In the genomic region with DNA sequence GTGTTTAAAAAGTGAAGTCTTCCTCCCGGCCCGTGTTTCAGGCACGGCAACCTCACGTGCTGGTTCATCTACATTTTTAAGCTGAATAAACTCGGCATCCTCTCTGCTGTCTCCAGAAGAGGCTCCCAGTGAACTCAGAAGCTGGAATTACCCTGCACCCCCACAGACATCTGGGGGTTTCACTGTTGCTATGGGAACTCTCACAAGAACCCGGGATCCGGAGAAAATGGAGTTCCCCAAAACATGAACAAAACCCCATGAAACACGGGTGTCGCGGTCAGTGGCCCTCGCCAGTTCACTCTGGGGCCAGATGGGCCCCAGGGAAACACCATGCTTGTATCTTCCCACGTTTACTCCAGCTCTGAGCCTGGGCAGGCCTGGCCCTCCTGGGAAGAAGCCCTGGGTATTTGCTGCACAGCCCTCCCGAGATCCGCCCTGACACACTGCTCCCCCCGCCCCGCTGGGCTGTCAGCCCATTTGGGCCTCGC, we compare ENCODE assay signal across 21 cellular contexts.
DNase-seq lines count a peak whose midpoint lies in the region; ATAC-seq and TF ChIP-seq lines count a peak whose summit lies in the region.
"Had no signal": no experiment of that assay in that cellular context is flagged by ENCODE, and none has a peak within 500 bp of the region (broad histone marks: within the 10 kb centered on the region; RNA-seq: fewer than 3 reads in every experiment).

No MANE protein-coding gene starts in this region.

- no peaks in the 10 kb centered on the region for H3K9me3 ChIP-seq in BLaER1 treated with 17β-estradiol and CSF1 and Interleukin-3, amounts not matched to agents 10 nM and 100 nM (replicated peaks in 1 of 11)
- H3K9me3 ChIP-seq in neuronal stem cell (replicated peaks in 1 of 2; ENCODE audit: control insufficient read depth in 2 of 2, insufficient read depth in 1 of 2, low read depth in 1 of 2, low read length in 2 of 2), result no peaks in the 10 kb centered on the region

- DNase-seq in GM13977 (ENCODE audit: low spot score) (peak; percentile 79), neuronal stem cell (ENCODE audit: low spot score) (no peak), NCI-H1105 (lab: John Stamatoyannopoulos, UW) (no peak), LoVo (ENCODE audit: low spot score) (no peak), Kasumi-1 (lab: John Stamatoyannopoulos, UW) (no peak)
- DNase-seq: CD4-positive, CD25-positive, alpha-beta regulatory T cell; DMS79; GOT3; KG1; NCI-H1694; NCI-H2081; NCI-H446; NCI-H526 treated with DMSO at 0.1 percent for 48 hours; PC-9; SHP77 treated with DMSO at 0.1 percent for 48 hours; SW 1271; T-helper 17 cell had no signal

- H3K14ac ChIP-seq in neuronal stem cell (ENCODE audit: low read length), result no peak overlapping the region

- H2BK15ac ChIP-seq in neuronal stem cell (ENCODE audit: low read length), result no peak overlapping the region

- no peaks in the 10 kb centered on the region for H3K79me1 ChIP-seq in neuronal stem cell (ENCODE audit: low read depth, low read length)

- peak overlapping the region; percentile 61 for H2BK5ac ChIP-seq in neuronal stem cell (ENCODE audit: low read length)

- peak overlapping the region; percentile 72 for H3K18ac ChIP-seq in neuronal stem cell (ENCODE audit: low read length)

- H2AFZ ChIP-seq in neuronal stem cell (ENCODE audit: low read length), result no peak overlapping the region
- H2AFZ ChIP-seq: PC-9 had no signal

- no peak overlapping the region for H2BK120ac ChIP-seq in neuronal stem cell (ENCODE audit: low read depth, low read length)

- H3K4me3 ChIP-seq in BLaER1 treated with 17β-estradiol and CSF1 and Interleukin-3, amounts not matched to agents 10 nM and 100 nM, result no peak overlapping the region
- H3K4me3 ChIP-seq in neuronal stem cell (ENCODE audit: low read length in 2 of 2), result no peak overlapping the region
- H3K4me3 ChIP-seq: PC-9, SK-N-MC had no signal

- H3K4me2 ChIP-seq in BLaER1 treated with 17β-estradiol and CSF1 and Interleukin-3, amounts not matched to agents 10 nM and 100 nM, result peak overlapping the region; percentile 26 to 77 (median 57); a peak in 19 of 22 replicates
- no peak overlapping the region for H3K4me2 ChIP-seq in neuronal stem cell (ENCODE audit: insufficient read depth, low read length, poor library complexity, severe bottlenecking)
- H3K4me2 ChIP-seq: PC-9 had no signal

- no peak overlapping the region for H4K91ac ChIP-seq in neuronal stem cell (ENCODE audit: low read depth, low read length, poor library complexity)

- H3K9ac ChIP-seq in BLaER1 treated with 17β-estradiol and CSF1 and Interleukin-3, amounts not matched to agents 10 nM and 100 nM, result no peak overlapping the region
- H3K9ac ChIP-seq in neuronal stem cell (ENCODE audit: low read depth, low read length, poor library complexity), result no peak overlapping the region

- H3K4me1 ChIP-seq in BLaER1 treated with 17β-estradiol and CSF1 and Interleukin-3, amounts not matched to agents 10 nM and 100 nM, result peaks cover 0 to 30% (median 25%) of the 10 kb centered on the region in 10 experiments; a peak in 16 of 20 replicates
- peaks cover 0 to 11% of the 10 kb centered on the region in 2 donors for H3K4me1 ChIP-seq in neuronal stem cell (ENCODE audit: control insufficient read depth in 2 of 2, insufficient read depth in 1 of 2, low read depth in 1 of 2, low read length in 2 of 2)

- H2BK12ac ChIP-seq in neuronal stem cell (ENCODE audit: low read length), result no peak overlapping the region

- peak; percentile 25 for ATAC-seq in HG02798 (IDR thresholded peaks at IDR 0.05; ENCODE audit: poor library complexity, unreplicated experiment)
- ATAC-seq: T-helper 17 cell had no signal

- peaks cover 0 to 7% (median 0%) of the 10 kb centered on the region in 11 experiments; a peak in 5 of 22 replicates for H3K27me3 ChIP-seq in BLaER1 treated with 17β-estradiol and CSF1 and Interleukin-3, amounts not matched to agents 10 nM and 100 nM
- peaks cover 0 to 14% (median 0%) of the 10 kb centered on the region in 3 experiments for H3K27me3 ChIP-seq in neuronal stem cell (ENCODE audit: control insufficient read depth in 3 of 3, insufficient read depth in 3 of 3, low read depth in 1 of 3, low read length in 3 of 3)

- no peak overlapping the region for H4K8ac ChIP-seq in neuronal stem cell (ENCODE audit: low read depth, low read length)

- in situ Hi-C loops in GM13977 (cut with MboI; ENCODE audit: low pct_unique_long_range_greater_than_20kb, low sequenced_read_pairs, unreplicated experiment), result no loop called here

- no CpG with 5 or more reads among the region's 17 CpGs for WGBS in neuronal stem cell (ENCODE audit: extremely low coverage in 2 of 2, insufficient read length in 2 of 2, insufficient replicate concordance in 1 of 2), 2 donors

- no peak for TF ChIP-seq CTCF in GM13977 (IDR thresholded peaks at IDR 0.05; ENCODE audit: extremely low read depth, insufficient read depth, missing control alignments)

- no peak overlapping the region for H2AK5ac ChIP-seq in neuronal stem cell (ENCODE audit: low read depth, low read length)

- H3K4ac ChIP-seq in neuronal stem cell (ENCODE audit: low read length), result no peak overlapping the region

- H4K20me1 ChIP-seq in BLaER1 treated with 17β-estradiol and CSF1 and Interleukin-3, amounts not matched to agents 10 nM and 100 nM, result peaks cover 0 to 11% (median 0%) of the 10 kb centered on the region in 11 experiments; a peak in 1 of 22 replicates

- H3K36me3 ChIP-seq in BLaER1 treated with 17β-estradiol and CSF1 and Interleukin-3, amounts not matched to agents 10 nM and 100 nM, result no peaks in the 10 kb centered on the region
- H3K36me3 ChIP-seq in neuronal stem cell (replicated peaks in 1 of 2; ENCODE audit: control insufficient read depth in 2 of 2, insufficient read depth in 2 of 2, low read length in 2 of 2), result no peaks in the 10 kb centered on the region

- H3K23ac ChIP-seq in neuronal stem cell (ENCODE audit: low read depth, low read length, poor library complexity), result no peak overlapping the region

- H3K27ac ChIP-seq in BLaER1 treated with 17β-estradiol and CSF1 and Interleukin-3, amounts not matched to agents 10 nM and 100 nM, result no peak overlapping the region
- no peak overlapping the region for H3K27ac ChIP-seq in neuronal stem cell (replicated peaks; ENCODE audit: low read length)
- H3K27ac ChIP-seq: PC-9, RWPE1, SK-N-MC had no signal
